In genomic region chr17:63762106-63763078, GRCh38 we compare ENCODE assay signal across 15 cellular contexts. TPM values are rescaled to one million over a fixed set of nuclear protein-coding genes. Genes with fewer than 3 reads are reported as not detected.
DNase-seq lines count a peak whose midpoint lies in the region; ATAC-seq, FAIRE-seq and TF ChIP-seq lines count a peak whose summit lies in the region.
"Had no signal": no experiment of that assay in that cellular context is flagged by ENCODE, and none has a peak within 500 bp of the region (broad histone marks: within the 10 kb centered on the region; RNA-seq: fewer than 3 reads in every experiment).

No MANE protein-coding gene starts in this region.

- no peaks in the 10 kb centered on the region for H3K27me3 Mint-ChIP-seq in IgD-negative memory B cell
- H3K27me3 Mint-ChIP-seq in activated T-helper 2 cell treated with anti-CD3 and anti-CD28 coated beads, Interferon-gamma antibody, Interleukin-2, Interleukin-4, amounts not matched to agents 10 μg/mL and 5 μg/mL and 100 μg/mL, durations not matched to agents 14 hours and 24 hours and 36 hours (ENCODE audit: low read depth): no peaks in the 10 kb centered on the region

- intact Hi-C loops in spleen (cut with DNase I; ENCODE audit: low total_unique reads) (no loop called here), kidney (cut with DNase I) (no loop called here)
- intact Hi-C loops in activated T-helper 2 cell treated with anti-CD3 and anti-CD28 coated beads, Interferon-gamma antibody, Interleukin-2, Interleukin-4, amounts not matched to agents 10 μg/mL and 5 μg/mL and 100 μg/mL, durations not matched to agents 14 hours and 24 hours and 36 hours (cut with micrococcal nuclease): no loop called here

- ATAC-seq in GM18502 (IDR thresholded peaks at IDR 0.05; ENCODE audit: poor library complexity, unreplicated experiment): no peak

- H3K4me2 ChIP-seq in hepatocyte: peak overlapping the region; percentile 61

- H3K27me3 ChIP-seq in hepatocyte (no peaks in the 10 kb centered on the region), spleen (replicated peaks in 1 of 7) (no peaks in the 10 kb centered on the region)
- H3K27me3 ChIP-seq: SJCRH30 had no signal

- DNase-seq in SK-N-MC (ENCODE audit: low read depth, low spot score) (no peak), hepatocyte (ENCODE audit: low spot score) (no peak), spleen (no peak), kidney (no peak)
- no peak for DNase-seq in activated T-helper 2 cell treated with anti-CD3 and anti-CD28 coated beads, Interferon-gamma antibody, Interleukin-2, Interleukin-4, amounts not matched to agents 10 μg/mL and 5 μg/mL and 100 μg/mL, durations not matched to agents 14 hours and 24 hours and 36 hours (ENCODE audit: low spot score)
- DNase-seq: activated naive CD4-positive, alpha-beta T cell; effector CD8-positive, alpha-beta T cell; H9; NCI-H1417 treated with DMSO at 0.1 percent for 48 hours; NCI-H226; nucleus accumbens; SJCRH30; stimulated activated naive CD4-positive, alpha-beta T cell had no signal

- peaks cover 2% of the 10 kb centered on the region for H3K36me3 Mint-ChIP-seq in IgD-negative memory B cell
- peaks cover 81% of the 10 kb centered on the region for H3K36me3 Mint-ChIP-seq in activated T-helper 2 cell treated with anti-CD3 and anti-CD28 coated beads, Interferon-gamma antibody, Interleukin-2, Interleukin-4, amounts not matched to agents 10 μg/mL and 5 μg/mL and 100 μg/mL, durations not matched to agents 14 hours and 24 hours and 36 hours (ENCODE audit: low read depth)

- H3K9me3 ChIP-seq in SK-N-MC (ENCODE audit: low read depth, low read length): no peaks in the 10 kb centered on the region
- no peaks in the 10 kb centered on the region for H3K9me3 ChIP-seq in hepatocyte (ENCODE audit: low read depth)
- H3K9me3 ChIP-seq in spleen: no peaks in the 10 kb centered on the region
- no peaks in the 10 kb centered on the region for H3K9me3 ChIP-seq in kidney (ENCODE audit: control insufficient read depth in 1 of 2, low read length in 2 of 2)
- H3K9me3 ChIP-seq: SJCRH30 had no signal

- peaks cover 15 to 23% (median 18%) of the 10 kb centered on the region in 3 donors for H3K4me1 Mint-ChIP-seq in IgD-negative memory B cell
- H3K4me1 Mint-ChIP-seq in activated T-helper 2 cell treated with anti-CD3 and anti-CD28 coated beads, Interferon-gamma antibody, Interleukin-2, Interleukin-4, amounts not matched to agents 10 μg/mL and 5 μg/mL and 100 μg/mL, durations not matched to agents 14 hours and 24 hours and 36 hours (ENCODE audit: low read depth): peaks cover 18% of the 10 kb centered on the region
- H3K4me1 Mint-ChIP-seq: H9 had no signal

- peak overlapping the region in 2 of 3 donors; percentile 65 to 71 for H3K27ac Mint-ChIP-seq in IgD-negative memory B cell
- no peak overlapping the region for H3K27ac Mint-ChIP-seq in activated T-helper 2 cell treated with anti-CD3 and anti-CD28 coated beads, Interferon-gamma antibody, Interleukin-2, Interleukin-4, amounts not matched to agents 10 μg/mL and 5 μg/mL and 100 μg/mL, durations not matched to agents 14 hours and 24 hours and 36 hours
- H3K27ac Mint-ChIP-seq: H9 had no signal

- no peaks in the 10 kb centered on the region for H3K9me2 ChIP-seq in hepatocyte (replicated peaks; ENCODE audit: insufficient read depth)

- no peak overlapping the region for H2AFZ ChIP-seq in hepatocyte

- 86% methylated on average over 5 of the region's 5 CpGs for WGBS in hepatocyte (ENCODE audit: low lambda C conversion rate, missing lambda C conversion rate)
- WGBS in spleen, 5 donors: 56 to 71% (median 68%) methylated on average over 5 of the region's 5 CpGs

- H3K4me3 ChIP-seq in SK-N-MC (no peak overlapping the region), hepatocyte (no peak overlapping the region), spleen (peak overlapping the region in 1 of 8 donors; percentile 2), kidney (ENCODE audit: low read length in 2 of 2) (no peak overlapping the region)
- H3K4me3 ChIP-seq: SJCRH30 had no signal

- no peak for TF ChIP-seq CTCF in hepatocyte (IDR thresholded peaks at IDR 0.05; ENCODE audit: poor library complexity)
- no peak for TF ChIP-seq CTCF in spleen (IDR thresholded peaks at IDR 0.05 in 8 of 11, conservative IDR thresholded peaks at IDR 0.05 in 3 of 11)
- TF ChIP-seq CTCF in kidney (IDR thresholded peaks at IDR 0.05; ENCODE audit: borderline replicate concordance, extremely low read depth, insufficient read depth): no peak

- H3K9ac ChIP-seq in SK-N-MC (ENCODE audit: insufficient read length) (no peak overlapping the region), kidney (ENCODE audit: low read length in 2 of 2) (no peak overlapping the region)

- H3K27ac ChIP-seq in SK-N-MC (peak overlapping the region; percentile 60; the same call in 1 of the 2 replicates), hepatocyte (peak overlapping the region; percentile 27), spleen (peak overlapping the region in 6 of 8 donors; percentile 1 to 75 (median 59)), kidney (ENCODE audit: low read depth in 2 of 2, low read length in 2 of 2) (no peak overlapping the region)
- H3K27ac ChIP-seq: SJCRH30 had no signal

- no peaks in the 10 kb centered on the region for H3K9me3 Mint-ChIP-seq in IgD-negative memory B cell
- H3K9me3 Mint-ChIP-seq in activated T-helper 2 cell treated with anti-CD3 and anti-CD28 coated beads, Interferon-gamma antibody, Interleukin-2, Interleukin-4, amounts not matched to agents 10 μg/mL and 5 μg/mL and 100 μg/mL, durations not matched to agents 14 hours and 24 hours and 36 hours: no peaks in the 10 kb centered on the region
- H3K9me3 Mint-ChIP-seq: H9 had no signal

- H3K36me3 ChIP-seq in SK-N-MC (ENCODE audit: insufficient read depth, low read length): peaks cover 76% of the 10 kb centered on the region
- no peaks in the 10 kb centered on the region for H3K36me3 ChIP-seq in hepatocyte (replicated peaks; ENCODE audit: insufficient read depth, low read depth)
- peaks cover 3 to 83% (median 65%) of the 10 kb centered on the region in 6 donors for H3K36me3 ChIP-seq in spleen
- peaks cover 10 to 35% of the 10 kb centered on the region in 2 donors for H3K36me3 ChIP-seq in kidney (ENCODE audit: control insufficient read depth in 1 of 2, insufficient read depth in 2 of 2, low read length in 2 of 2)

- no peak for FAIRE-seq in kidney (lab: Jason Lieb, UNC)

- peaks cover 10% of the 10 kb centered on the region for H4K20me1 ChIP-seq in hepatocyte (ENCODE audit: insufficient read depth, poor library complexity, severe bottlenecking)

- peaks cover 32% of the 10 kb centered on the region for H3K79me2 ChIP-seq in hepatocyte

- no peak for TF ChIP-seq POLR2A in spleen (IDR thresholded peaks at IDR 0.05)

- H3K4me1 ChIP-seq in hepatocyte (ENCODE audit: insufficient read depth) (peaks cover 5% of the 10 kb centered on the region), spleen (peaks cover 0 to 60% (median 22%) of the 10 kb centered on the region in 6 donors), kidney (ENCODE audit: control insufficient read depth in 1 of 2, insufficient read depth in 1 of 2, low read depth in 1 of 2, low read length in 2 of 2) (peaks cover 0 to 4% of the 10 kb centered on the region in 2 donors)
- H3K4me1 ChIP-seq: SJCRH30 had no signal

- peak overlapping the region in 1 of 4 donors; percentile 56 for H3K4me3 Mint-ChIP-seq in IgD-negative memory B cell
- H3K4me3 Mint-ChIP-seq in activated T-helper 2 cell treated with anti-CD3 and anti-CD28 coated beads, Interferon-gamma antibody, Interleukin-2, Interleukin-4, amounts not matched to agents 10 μg/mL and 5 μg/mL and 100 μg/mL, durations not matched to agents 14 hours and 24 hours and 36 hours (ENCODE audit: low read depth): no peak overlapping the region
- H3K4me3 Mint-ChIP-seq: H9 had no signal

RNA-seq across cellular contexts. Expression of gene CCDC47, which starts 11.0 kb away (rescaled TPM):
- polyA plus RNA-seq in IgD-negative memory B cell (36.7 TPM), hepatocyte (60.1 and 77.8 TPM in 2 replicates), spleen (10 to 100 TPM in 2 of 3 donors, 1 to 10 TPM in 1; 8.9 to 15.7 (median 13.1) TPM), kidney (ENCODE audit: insufficient read depth, low read depth, low replicate concordance) (50.9 TPM)
- total RNA-seq in hepatocyte (79.6 and 82.7 TPM in 2 replicates), spleen (10 to 100 TPM; 50.7 to 74.0 (median 63.6) TPM), kidney (83.1 TPM)
- total RNA-seq in activated T-helper 2 cell treated with anti-CD3 and anti-CD28 coated beads, Interferon-gamma antibody, Interleukin-2, Interleukin-4, amounts not matched to agents 10 μg/mL and 5 μg/mL and 100 μg/mL, durations not matched to agents 14 hours and 24 hours and 36 hours: 70.0 and 73.7 TPM in 2 replicates

RNA-seq across cellular contexts. Expression of gene DDX42, which starts 11.6 kb away (rescaled TPM):
- polyA plus RNA-seq in IgD-negative memory B cell (16.2 TPM), hepatocyte (31.1 and 36.4 TPM in 2 replicates), spleen (10 to 100 TPM; 45.0 to 70.5 (median 61.8) TPM), kidney (ENCODE audit: insufficient read depth, low read depth, low replicate concordance) (38.6 TPM)
- total RNA-seq in hepatocyte (67.6 and 79.9 TPM in 2 replicates), spleen (100 to 1,000 TPM; 107 to 136 (median 126) TPM), kidney (104 TPM)
- total RNA-seq in activated T-helper 2 cell treated with anti-CD3 and anti-CD28 coated beads, Interferon-gamma antibody, Interleukin-2, Interleukin-4, amounts not matched to agents 10 μg/mL and 5 μg/mL and 100 μg/mL, durations not matched to agents 14 hours and 24 hours and 36 hours: 138 and 144 TPM in 2 replicates

RNA-seq across cellular contexts. Expression of gene STRADA, which starts 20.8 kb away (rescaled TPM):
- polyA plus RNA-seq in IgD-negative memory B cell (24.9 TPM), hepatocyte (24.4 and 27.6 TPM in 2 replicates), spleen (10 to 100 TPM; 20.5 to 31.3 (median 26.6) TPM), kidney (ENCODE audit: insufficient read depth, low read depth, low replicate concordance) (25.7 TPM)
- total RNA-seq in hepatocyte (15.3 and 19.9 TPM in 2 replicates), spleen (10 to 100 TPM; 43.9 to 72.0 (median 60.7) TPM), kidney (38.9 TPM)
- total RNA-seq in activated T-helper 2 cell treated with anti-CD3 and anti-CD28 coated beads, Interferon-gamma antibody, Interleukin-2, Interleukin-4, amounts not matched to agents 10 μg/mL and 5 μg/mL and 100 μg/mL, durations not matched to agents 14 hours and 24 hours and 36 hours: 54.0 and 57.4 TPM in 2 replicates

Comparison
In these comparisons a context has a peak if more than half of its experiments do, and no peak if none do; other contexts are left out.
1. H3K27ac ChIP-seq: peak in SK-N-MC (single experiment), hepatocyte (single experiment) and spleen (6 of 8); none in kidney (0 of 2).